In genomic region chr5:140574165-140574564, GRCh38 we compare ENCODE assay signal across 19 cellular contexts. TPM values are rescaled to one million over a fixed set of nuclear protein-coding genes. Genes with fewer than 3 reads are reported as not detected.
DNase-seq lines count a peak whose midpoint lies in the region; ATAC-seq and TF ChIP-seq lines count a peak whose summit lies in the region.
"Had no signal": no experiment of that assay in that cellular context is flagged by ENCODE, and none has a peak within 500 bp of the region (broad histone marks: within the 10 kb centered on the region; RNA-seq: fewer than 3 reads in every experiment).

No MANE protein-coding gene starts in this region.

- peaks cover 18% of the 10 kb centered on the region for H3K4me1 Mint-ChIP-seq in endodermal cell

- ATAC-seq in GM21423 (IDR thresholded peaks at IDR 0.05; ENCODE audit: unreplicated experiment) = no peak
- ATAC-seq: activated CD4-positive, CD25-positive, alpha-beta regulatory T cell treated with anti-CD3 and anti-CD28 coated beads, Interleukin-2, amount 50 U/mL, for 24 hours had no signal

- H3K36me3 Mint-ChIP-seq in endodermal cell (ENCODE audit: low read depth) = peaks cover 5% of the 10 kb centered on the region

- H3K4me1 ChIP-seq in SJSA1 (replicated peaks) (peaks cover 48% of the 10 kb centered on the region), endodermal cell (ENCODE audit: control insufficient read depth, insufficient read depth, low read length) (peaks cover 5% of the 10 kb centered on the region), colonic mucosa (no peaks in the 10 kb centered on the region)

- WGBS in endodermal cell (ENCODE audit: insufficient coverage in 1 of 2, insufficient read length in 1 of 2), 2 experiments = 49 to 57% methylated on average over 1 to 3 of the region's 3 CpGs

- H3K27me3 ChIP-seq in SJSA1 (replicated peaks) (no peaks in the 10 kb centered on the region), endodermal cell (ENCODE audit: control insufficient read depth, insufficient read depth, low read length, poor library complexity, severe bottlenecking) (no peaks in the 10 kb centered on the region), colonic mucosa (no peaks in the 10 kb centered on the region)
- H3K27me3 ChIP-seq: ovary had no signal

- peak overlapping the region; percentile 94 for H3K27ac Mint-ChIP-seq in endodermal cell
- H3K27ac Mint-ChIP-seq: immature natural killer cell had no signal

- H3K36me3 ChIP-seq in SJSA1 = peaks cover 13% of the 10 kb centered on the region
- no peaks in the 10 kb centered on the region for H3K36me3 ChIP-seq in endodermal cell (ENCODE audit: control insufficient read depth, insufficient read depth, low read length)
- no peaks in the 10 kb centered on the region for H3K36me3 ChIP-seq in colonic mucosa
- H3K36me3 ChIP-seq: ovary had no signal

- H3K9ac ChIP-seq in endodermal cell (ENCODE audit: extremely low read depth, low read length, poor library complexity, severe bottlenecking) (peak overlapping the region; percentile 35), colonic mucosa (ENCODE audit: low read depth in 2 of 2, low read length in 2 of 2) (no peak overlapping the region)

- DNase-seq in CD1c-positive myeloid dendritic cell (ENCODE audit: extremely low spot score) = peak; percentile 52
- peak; percentile 90 to 93 for DNase-seq in SJSA1 (ENCODE audit: low read depth in 1 of 2, low spot score in 2 of 2)
- peak; percentile 89 for DNase-seq in endodermal cell
- DNase-seq in mucosa of gallbladder (ENCODE audit: low spot score) = peak; percentile 45
- DNase-seq in NCI-H1417 (lab: John Stamatoyannopoulos, UW) = no peak
- no peak for DNase-seq in colonic mucosa
- DNase-seq in G401 (ENCODE audit: low spot score) = no peak
- DNase-seq: aorta, cortex of kidney, DND-41, immature natural killer cell, NCI-H1694, NCI-H2227 treated with DMSO at 0.1 percent for 48 hours, ovary, T-helper 1 cell had no signal

- no peak for TF ChIP-seq CTCF in endodermal cell (conservative IDR thresholded peaks at IDR 0.05)
- TF ChIP-seq CTCF in colonic mucosa (IDR thresholded peaks at IDR 0.05) = no peak

- in situ Hi-C loops in G401 (cut with HindIII; ENCODE audit: low sequenced_read_pairs) = no loop called here

- no peak overlapping the region for H3K4me3 ChIP-seq in SJSA1
- H3K4me3 ChIP-seq in endodermal cell (ENCODE audit: low read length) = peak overlapping the region; percentile 51
- H3K4me3 ChIP-seq in colonic mucosa = no peak overlapping the region
- H3K4me3 ChIP-seq: ovary, smooth muscle cell, thoracic aorta had no signal

- H3K9me3 ChIP-seq in SJSA1 (replicated peaks) = no peaks in the 10 kb centered on the region
- H3K9me3 ChIP-seq in endodermal cell (ENCODE audit: control insufficient read depth, low read length) = peaks cover 11% of the 10 kb centered on the region
- H3K9me3 ChIP-seq in colonic mucosa = no peaks in the 10 kb centered on the region
- H3K9me3 ChIP-seq: ovary, thoracic aorta had no signal

- peak overlapping the region; percentile 54 for H3K27ac ChIP-seq in SJSA1
- H3K27ac ChIP-seq in endodermal cell (ENCODE audit: low read depth, low read length) = no peak overlapping the region
- H3K27ac ChIP-seq in colonic mucosa = no peak overlapping the region
- H3K27ac ChIP-seq: thoracic aorta had no signal

- no peak overlapping the region for H3K4me3 Mint-ChIP-seq in endodermal cell
- H3K4me3 Mint-ChIP-seq: immature natural killer cell had no signal

- no peaks in the 10 kb centered on the region for H3K27me3 Mint-ChIP-seq in endodermal cell (ENCODE audit: insufficient read depth)

- intact Hi-C loops in colonic mucosa (cut with DNase I) = no loop called here

- H3K9me3 Mint-ChIP-seq in endodermal cell = peaks cover 12% of the 10 kb centered on the region
- H3K9me3 Mint-ChIP-seq: immature natural killer cell had no signal

RNA-seq across cellular contexts. Expression of gene SLC35A4, which starts 9.5 kb away (rescaled TPM):
- total RNA-seq in SJSA1 (2014; rRNA removed; shearing (Covaris generic)) = 56.7 and 65.8 TPM in 2 replicates
- total RNA-seq in endodermal cell (10 to 100 TPM; 61.6 to 68.9 TPM), mucosa of gallbladder (73.8 TPM), colonic mucosa (100 to 1,000 TPM in 1 of 2 donors, 10 to 100 TPM in 1; 78.1 to 129 TPM)
- polyA plus RNA-seq in endodermal cell (2013, experiment 1 of 2) = 60.1 TPM
- 54.3 TPM for polyA plus RNA-seq in endodermal cell (2013, experiment 2 of 2)
- 24.4 and 44.6 TPM in 2 replicates for total RNA-seq in G401 (2014; rRNA removed; shearing (Covaris generic))

RNA-seq across cellular contexts. Expression of gene APBB3, which starts 9.8 kb away (rescaled TPM):
- total RNA-seq in SJSA1 (2014; rRNA removed; shearing (Covaris generic)) = 12.0 and 16.2 TPM in 2 replicates
- 10 to 100 TPM; 36.4 to 41.4 TPM for total RNA-seq in endodermal cell
- polyA plus RNA-seq in endodermal cell (2013, experiment 1 of 2) = 45.7 TPM
- polyA plus RNA-seq in endodermal cell (2013, experiment 2 of 2) = 33.2 TPM
- total RNA-seq in mucosa of gallbladder = 46.4 TPM
- total RNA-seq in colonic mucosa = 10 to 100 TPM; 11.0 to 17.0 TPM
- total RNA-seq in G401 (2014; rRNA removed; shearing (Covaris generic)) = 11.6 and 27.4 TPM in 2 replicates

RNA-seq across cellular contexts. Expression of gene SRA1, which starts 16.9 kb away (rescaled TPM):
- total RNA-seq in SJSA1 (2014; rRNA removed; shearing (Covaris generic)) = 76.0 and 81.9 TPM in 2 replicates
- 10 to 100 TPM; 40.5 to 42.9 TPM for total RNA-seq in endodermal cell
- 31.3 TPM for polyA plus RNA-seq in endodermal cell (2013, experiment 1 of 2)
- polyA plus RNA-seq in endodermal cell (2013, experiment 2 of 2) = 29.4 TPM
- total RNA-seq in mucosa of gallbladder = 27.2 TPM
- total RNA-seq in colonic mucosa = 10 to 100 TPM; 24.5 to 34.1 TPM
- total RNA-seq in G401 (2014; rRNA removed; shearing (Covaris generic)) = 50.9 and 53.8 TPM in 2 replicates

RNA-seq across cellular contexts. Expression of gene EIF4EBP3, which starts 26.7 kb away (rescaled TPM):
- 1.4 TPM in 1 of 2 replicates, not detected in the other for total RNA-seq in SJSA1 (2014; rRNA removed; shearing (Covaris generic))
- total RNA-seq in endodermal cell (1 to 10 TPM; 5.1 to 6.3 TPM), mucosa of gallbladder (14.4 TPM), colonic mucosa (10 to 100 TPM; 13.5 to 13.8 TPM)
- polyA plus RNA-seq in endodermal cell (2013, experiment 1 of 2) = 3.2 TPM
- 3.7 TPM for polyA plus RNA-seq in endodermal cell (2013, experiment 2 of 2)
- total RNA-seq in G401 (2014; rRNA removed; shearing (Covaris generic)) = 1.3 TPM in 1 of 2 replicates, not detected in the other
- total RNA-seq: smooth muscle cell had no signal

RNA-seq across cellular contexts. Expression of gene CD14, which starts 58.8 kb away (rescaled TPM):
- 7.6 and 10.3 TPM in 2 replicates for total RNA-seq in SJSA1 (2014; rRNA removed; shearing (Covaris generic))
- total RNA-seq in endodermal cell = under 1 TPM in 1 of 2 donors, not detected in 1; 0.18 TPM
- 0.36 TPM for polyA plus RNA-seq in endodermal cell (2013, experiment 1 of 2)
- polyA plus RNA-seq in endodermal cell (2013, experiment 2 of 2) = 0.79 TPM
- total RNA-seq in mucosa of gallbladder = 104 TPM
- total RNA-seq in colonic mucosa = 10 to 100 TPM; 28.2 to 48.3 TPM
- not detected in 2 replicates for total RNA-seq in G401 (2014; rRNA removed; shearing (Covaris generic))

Comparison
In these comparisons a context has a peak if more than half of its experiments do, and no peak if none do; other contexts are left out.
1. DNase-seq: peak in CD1c-positive myeloid dendritic cell (single experiment), SJSA1 (2 of 2), endodermal cell (single experiment) and mucosa of gallbladder (single experiment); none in NCI-H1417 (0 of 3), colonic mucosa (single experiment) and G401 (single experiment).